ENCODE assay signal across 2 cellular contexts in the genomic region with DNA sequence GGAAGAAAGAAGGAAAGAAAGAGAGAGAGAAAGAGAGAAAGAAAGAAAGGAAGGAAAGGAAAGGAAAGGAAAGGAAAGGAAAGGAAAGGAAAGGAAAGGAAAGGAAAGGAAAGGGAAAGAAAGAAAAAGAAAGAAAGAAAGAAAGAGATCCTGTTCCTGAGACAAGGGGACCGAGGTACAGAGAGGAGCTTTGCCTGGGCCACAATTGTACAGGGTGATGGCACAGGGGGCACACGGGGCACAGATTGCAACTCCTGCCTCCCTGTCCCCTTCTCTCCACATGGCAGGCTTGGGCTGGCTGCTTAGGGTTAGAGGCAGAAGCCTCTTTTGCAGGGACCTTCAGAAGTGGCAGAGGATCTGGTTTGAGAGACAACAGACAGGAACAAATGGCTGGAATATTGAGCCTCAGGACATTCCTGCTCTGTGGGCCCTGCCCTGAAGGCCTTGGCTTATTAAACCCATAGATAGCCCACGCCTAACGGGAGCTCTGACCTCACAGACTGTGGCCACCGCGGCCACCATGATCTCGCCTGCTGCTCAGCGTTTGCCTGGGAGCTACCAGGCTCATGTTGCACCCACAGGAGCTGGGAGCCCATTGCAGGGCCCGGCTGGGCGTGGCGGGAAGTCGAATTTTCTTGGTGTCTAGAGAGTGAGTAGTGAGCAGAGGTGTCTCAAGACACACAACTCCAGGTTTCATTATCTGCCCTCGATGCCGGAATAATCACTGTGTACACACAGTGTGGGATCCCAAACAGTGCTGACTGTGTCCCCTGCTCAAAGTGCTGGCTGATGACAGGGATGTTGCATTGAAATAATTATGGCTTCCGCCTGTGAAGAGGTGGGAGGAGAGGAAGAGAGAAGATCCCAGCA.
TF ChIP-seq lines count a peak whose summit lies in the region.

No MANE protein-coding gene starts in this region.

TF ChIP-seq in A549, 52 proteins besides CTCF, POLR2A, EP300 and RAD21 (continued from another document):
- TF ChIP-seq, protein P1, sequence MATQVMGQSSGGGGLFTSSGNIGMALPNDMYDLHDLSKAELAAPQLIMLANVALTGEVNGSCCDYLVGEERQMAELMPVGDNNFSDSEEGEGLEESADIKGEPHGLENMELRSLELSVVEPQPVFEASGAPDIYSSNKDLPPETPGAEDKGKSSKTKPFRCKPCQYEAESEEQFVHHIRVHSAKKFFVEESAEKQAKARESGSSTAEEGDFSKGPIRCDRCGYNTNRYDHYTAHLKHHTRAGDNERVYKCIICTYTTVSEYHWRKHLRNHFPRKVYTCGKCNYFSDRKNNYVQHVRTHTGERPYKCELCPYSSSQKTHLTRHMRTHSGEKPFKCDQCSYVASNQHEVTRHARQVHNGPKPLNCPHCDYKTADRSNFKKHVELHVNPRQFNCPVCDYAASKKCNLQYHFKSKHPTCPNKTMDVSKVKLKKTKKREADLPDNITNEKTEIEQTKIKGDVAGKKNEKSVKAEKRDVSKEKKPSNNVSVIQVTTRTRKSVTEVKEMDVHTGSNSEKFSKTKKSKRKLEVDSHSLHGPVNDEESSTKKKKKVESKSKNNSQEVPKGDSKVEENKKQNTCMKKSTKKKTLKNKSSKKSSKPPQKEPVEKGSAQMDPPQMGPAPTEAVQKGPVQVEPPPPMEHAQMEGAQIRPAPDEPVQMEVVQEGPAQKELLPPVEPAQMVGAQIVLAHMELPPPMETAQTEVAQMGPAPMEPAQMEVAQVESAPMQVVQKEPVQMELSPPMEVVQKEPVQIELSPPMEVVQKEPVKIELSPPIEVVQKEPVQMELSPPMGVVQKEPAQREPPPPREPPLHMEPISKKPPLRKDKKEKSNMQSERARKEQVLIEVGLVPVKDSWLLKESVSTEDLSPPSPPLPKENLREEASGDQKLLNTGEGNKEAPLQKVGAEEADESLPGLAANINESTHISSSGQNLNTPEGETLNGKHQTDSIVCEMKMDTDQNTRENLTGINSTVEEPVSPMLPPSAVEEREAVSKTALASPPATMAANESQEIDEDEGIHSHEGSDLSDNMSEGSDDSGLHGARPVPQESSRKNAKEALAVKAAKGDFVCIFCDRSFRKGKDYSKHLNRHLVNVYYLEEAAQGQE (IDR thresholded peaks at IDR 0.05): no peak
- TF ChIP-seq, protein P2, sequence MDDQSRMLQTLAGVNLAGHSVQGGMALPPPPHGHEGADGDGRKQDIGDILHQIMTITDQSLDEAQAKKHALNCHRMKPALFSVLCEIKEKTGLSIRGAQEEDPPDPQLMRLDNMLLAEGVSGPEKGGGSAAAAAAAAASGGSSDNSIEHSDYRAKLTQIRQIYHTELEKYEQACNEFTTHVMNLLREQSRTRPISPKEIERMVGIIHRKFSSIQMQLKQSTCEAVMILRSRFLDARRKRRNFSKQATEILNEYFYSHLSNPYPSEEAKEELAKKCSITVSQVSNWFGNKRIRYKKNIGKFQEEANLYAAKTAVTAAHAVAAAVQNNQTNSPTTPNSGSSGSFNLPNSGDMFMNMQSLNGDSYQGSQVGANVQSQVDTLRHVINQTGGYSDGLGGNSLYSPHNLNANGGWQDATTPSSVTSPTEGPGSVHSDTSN (IDR thresholded peaks at IDR 0.05): no peak
- TF ChIP-seq ZFP36 (IDR thresholded peaks at IDR 0.05; ENCODE audit: borderline replicate concordance, partially characterized antibody) (no peak), TFCP2L1 (CRISPR knock-in tag; IDR thresholded peaks at IDR 0.05) (no peak), FOSL2 (IDR thresholded peaks at IDR 0.05) (no peak), FOSL2 (CRISPR knock-in tag; IDR thresholded peaks at IDR 0.05) (no peak), ZC3H11A (IDR thresholded peaks at IDR 0.05) (no peak), FOSB (CRISPR knock-in tag; IDR thresholded peaks at IDR 0.05) (no peak), EHF (CRISPR knock-in tag; IDR thresholded peaks at IDR 0.05) (no peak), RARB (CRISPR knock-in tag; IDR thresholded peaks at IDR 0.05) (no peak)
- TF ChIP-seq, protein P3, sequence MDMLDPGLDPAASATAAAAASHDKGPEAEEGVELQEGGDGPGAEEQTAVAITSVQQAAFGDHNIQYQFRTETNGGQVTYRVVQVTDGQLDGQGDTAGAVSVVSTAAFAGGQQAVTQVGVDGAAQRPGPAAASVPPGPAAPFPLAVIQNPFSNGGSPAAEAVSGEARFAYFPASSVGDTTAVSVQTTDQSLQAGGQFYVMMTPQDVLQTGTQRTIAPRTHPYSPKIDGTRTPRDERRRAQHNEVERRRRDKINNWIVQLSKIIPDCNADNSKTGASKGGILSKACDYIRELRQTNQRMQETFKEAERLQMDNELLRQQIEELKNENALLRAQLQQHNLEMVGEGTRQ (IDR thresholded peaks at IDR 0.05): no peak

TF ChIP-seq in HEK293, 187 proteins besides CTCF, POLR2A, EP300 and RAD21 (continued from another document and continues in another):
- TF ChIP-seq, protein P4, sequence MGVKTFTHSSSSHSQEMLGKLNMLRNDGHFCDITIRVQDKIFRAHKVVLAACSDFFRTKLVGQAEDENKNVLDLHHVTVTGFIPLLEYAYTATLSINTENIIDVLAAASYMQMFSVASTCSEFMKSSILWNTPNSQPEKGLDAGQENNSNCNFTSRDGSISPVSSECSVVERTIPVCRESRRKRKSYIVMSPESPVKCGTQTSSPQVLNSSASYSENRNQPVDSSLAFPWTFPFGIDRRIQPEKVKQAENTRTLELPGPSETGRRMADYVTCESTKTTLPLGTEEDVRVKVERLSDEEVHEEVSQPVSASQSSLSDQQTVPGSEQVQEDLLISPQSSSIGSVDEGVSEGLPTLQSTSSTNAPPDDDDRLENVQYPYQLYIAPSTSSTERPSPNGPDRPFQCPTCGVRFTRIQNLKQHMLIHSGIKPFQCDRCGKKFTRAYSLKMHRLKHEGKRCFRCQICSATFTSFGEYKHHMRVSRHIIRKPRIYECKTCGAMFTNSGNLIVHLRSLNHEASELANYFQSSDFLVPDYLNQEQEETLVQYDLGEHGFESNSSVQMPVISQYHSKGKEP (tag by site-specific recombination; IDR thresholded peaks at IDR 0.05): no peak
- 0 out of 2 replicates have a peak, but pooled peaks have one; percentile 39 for TF ChIP-seq GLIS2 (tag by site-specific recombination; IDR thresholded peaks at IDR 0.05)
- TF ChIP-seq ZNF155 (tag by site-specific recombination; IDR thresholded peaks at IDR 0.05): no peak
- TF ChIP-seq ZNF776 (tag by site-specific recombination; IDR thresholded peaks at IDR 0.05; ENCODE audit: borderline replicate concordance): no peak
- TF ChIP-seq, protein P5, sequence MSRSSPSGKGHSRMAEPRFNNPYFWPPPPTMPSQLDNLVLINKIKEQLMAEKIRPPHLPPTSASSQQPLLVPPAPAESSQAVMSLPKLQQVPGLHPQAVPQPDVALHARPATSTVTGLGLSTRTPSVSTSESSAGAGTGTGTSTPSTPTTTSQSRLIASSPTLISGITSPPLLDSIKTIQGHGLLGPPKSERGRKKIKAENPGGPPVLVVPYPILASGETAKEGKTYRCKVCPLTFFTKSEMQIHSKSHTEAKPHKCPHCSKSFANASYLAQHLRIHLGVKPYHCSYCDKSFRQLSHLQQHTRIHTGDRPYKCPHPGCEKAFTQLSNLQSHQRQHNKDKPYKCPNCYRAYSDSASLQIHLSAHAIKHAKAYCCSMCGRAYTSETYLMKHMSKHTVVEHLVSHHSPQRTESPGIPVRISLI (tag by site-specific recombination; IDR thresholded peaks at IDR 0.05): no peak
- no peak for TF ChIP-seq GLI4 (tag by site-specific recombination; IDR thresholded peaks at IDR 0.05)
- no peak for TF ChIP-seq GLI2 (tag by site-specific recombination; IDR thresholded peaks at IDR 0.05; ENCODE audit: borderline replicate concordance, low read depth)
- TF ChIP-seq TRIM28 (IDR thresholded peaks at IDR 0.05; ENCODE audit: borderline replicate concordance, low read length): no peak
- TF ChIP-seq KLF1 (tag by site-specific recombination; IDR thresholded peaks at IDR 0.05): 0 out of 2 replicates have a peak, but pooled peaks have one; percentile 11
- TF ChIP-seq ZNF302 (tag by site-specific recombination; IDR thresholded peaks at IDR 0.05; ENCODE audit: low read depth): no peak
- no peak for TF ChIP-seq ZNF37A (tag by site-specific recombination; IDR thresholded peaks at IDR 0.05)
- TF ChIP-seq, protein P6, sequence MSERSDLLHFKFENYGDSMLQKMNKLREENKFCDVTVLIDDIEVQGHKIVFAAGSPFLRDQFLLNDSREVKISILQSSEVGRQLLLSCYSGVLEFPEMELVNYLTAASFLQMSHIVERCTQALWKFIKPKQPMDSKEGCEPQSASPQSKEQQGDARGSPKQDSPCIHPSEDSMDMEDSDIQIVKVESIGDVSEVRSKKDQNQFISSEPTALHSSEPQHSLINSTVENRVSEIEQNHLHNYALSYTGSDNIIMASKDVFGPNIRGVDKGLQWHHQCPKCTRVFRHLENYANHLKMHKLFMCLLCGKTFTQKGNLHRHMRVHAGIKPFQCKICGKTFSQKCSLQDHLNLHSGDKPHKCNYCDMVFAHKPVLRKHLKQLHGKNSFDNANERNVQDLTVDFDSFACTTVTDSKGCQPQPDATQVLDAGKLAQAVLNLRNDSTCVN (tag by site-specific recombination; optimal IDR thresholded peaks at IDR 0.05): no peak
- TF ChIP-seq ZNF211 (tag by site-specific recombination; IDR thresholded peaks at IDR 0.05; ENCODE audit: low read depth): no peak
- no peak for TF ChIP-seq ZNF621 (tag by site-specific recombination; IDR thresholded peaks at IDR 0.05)
- TF ChIP-seq, protein P7, sequence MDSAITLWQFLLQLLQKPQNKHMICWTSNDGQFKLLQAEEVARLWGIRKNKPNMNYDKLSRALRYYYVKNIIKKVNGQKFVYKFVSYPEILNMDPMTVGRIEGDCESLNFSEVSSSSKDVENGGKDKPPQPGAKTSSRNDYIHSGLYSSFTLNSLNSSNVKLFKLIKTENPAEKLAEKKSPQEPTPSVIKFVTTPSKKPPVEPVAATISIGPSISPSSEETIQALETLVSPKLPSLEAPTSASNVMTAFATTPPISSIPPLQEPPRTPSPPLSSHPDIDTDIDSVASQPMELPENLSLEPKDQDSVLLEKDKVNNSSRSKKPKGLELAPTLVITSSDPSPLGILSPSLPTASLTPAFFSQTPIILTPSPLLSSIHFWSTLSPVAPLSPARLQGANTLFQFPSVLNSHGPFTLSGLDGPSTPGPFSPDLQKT (IDR thresholded peaks at IDR 0.05; ENCODE audit: borderline replicate concordance, low read depth, low read length): no peak
- TF ChIP-seq SALL2 (tag by site-specific recombination; IDR thresholded peaks at IDR 0.05; ENCODE audit: borderline replicate concordance): no peak
- TF ChIP-seq OVOL3 (tag by site-specific recombination; IDR thresholded peaks at IDR 0.05): no peak
- TF ChIP-seq KLF9 (tag by site-specific recombination; IDR thresholded peaks at IDR 0.05; ENCODE audit: low read depth): peak; percentile 69
- TF ChIP-seq HOXC10 (CRISPR knock-in tag; IDR thresholded peaks at IDR 0.05): no peak
- TF ChIP-seq ZNF529 (tag by site-specific recombination; IDR thresholded peaks at IDR 0.05; ENCODE audit: insufficient replicate concordance): no peak
- no peak for TF ChIP-seq WT1 (tag by site-specific recombination; IDR thresholded peaks at IDR 0.05)
- no peak for TF ChIP-seq TCF7L2 (IDR thresholded peaks at IDR 0.05; ENCODE audit: borderline replicate concordance, low read depth, low read length)
- TF ChIP-seq ZNF837 (tag by site-specific recombination; IDR thresholded peaks at IDR 0.05): no peak
- no peak for TF ChIP-seq ZNF311 (tag by site-specific recombination; IDR thresholded peaks at IDR 0.05; ENCODE audit: borderline replicate concordance)
- no peak for TF ChIP-seq ZNF19 (tag by site-specific recombination; IDR thresholded peaks at IDR 0.05; ENCODE audit: low read depth)
- no peak for TF ChIP-seq ZNF48 (tag by site-specific recombination; IDR thresholded peaks at IDR 0.05)
- TF ChIP-seq ZBTB7A (tag by site-specific recombination; IDR thresholded peaks at IDR 0.05; ENCODE audit: low read depth): no peak
- TF ChIP-seq ZNF530 (tag by site-specific recombination; IDR thresholded peaks at IDR 0.05; ENCODE audit: low read depth): no peak
- no peak for TF ChIP-seq ZFP37 (tag by site-specific recombination; IDR thresholded peaks at IDR 0.05)
- TF ChIP-seq ZNF585B (tag by site-specific recombination; IDR thresholded peaks at IDR 0.05): no peak
- TF ChIP-seq BCL11A (tag by site-specific recombination; IDR thresholded peaks at IDR 0.05; ENCODE audit: low read depth): no peak
- TF ChIP-seq ZNF16 (tag by site-specific recombination; IDR thresholded peaks at IDR 0.05; ENCODE audit: low read depth): no peak
- TF ChIP-seq ZFP3 (tag by site-specific recombination; IDR thresholded peaks at IDR 0.05; ENCODE audit: low read depth): no peak
- TF ChIP-seq ZNF157 (tag by site-specific recombination; IDR thresholded peaks at IDR 0.05): no peak
- TF ChIP-seq, protein P8, sequence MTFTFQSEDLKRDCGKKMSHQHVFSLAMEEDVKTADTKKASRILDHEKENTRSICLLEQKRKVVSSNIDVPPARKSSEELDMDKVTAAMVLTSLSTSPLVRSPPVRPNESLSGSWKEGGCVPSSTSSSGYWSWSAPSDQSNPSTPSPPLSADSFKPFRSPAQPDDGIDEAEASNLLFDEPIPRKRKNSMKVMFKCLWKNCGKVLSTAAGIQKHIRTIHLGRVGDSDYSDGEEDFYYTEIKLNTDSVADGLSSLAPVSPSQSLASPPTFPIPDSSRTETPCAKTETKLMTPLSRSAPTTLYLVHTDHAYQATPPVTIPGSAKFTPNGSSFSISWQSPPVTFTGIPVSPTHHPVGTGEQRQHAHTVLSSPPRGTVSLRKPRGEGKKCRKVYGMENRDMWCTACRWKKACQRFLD (tag by site-specific recombination; IDR thresholded peaks at IDR 0.05): no peak
- peak; percentile 37; the same call in 1 of the 2 replicates for TF ChIP-seq KLF7 (tag by site-specific recombination; IDR thresholded peaks at IDR 0.05; ENCODE audit: borderline replicate concordance)
- TF ChIP-seq, protein P9, sequence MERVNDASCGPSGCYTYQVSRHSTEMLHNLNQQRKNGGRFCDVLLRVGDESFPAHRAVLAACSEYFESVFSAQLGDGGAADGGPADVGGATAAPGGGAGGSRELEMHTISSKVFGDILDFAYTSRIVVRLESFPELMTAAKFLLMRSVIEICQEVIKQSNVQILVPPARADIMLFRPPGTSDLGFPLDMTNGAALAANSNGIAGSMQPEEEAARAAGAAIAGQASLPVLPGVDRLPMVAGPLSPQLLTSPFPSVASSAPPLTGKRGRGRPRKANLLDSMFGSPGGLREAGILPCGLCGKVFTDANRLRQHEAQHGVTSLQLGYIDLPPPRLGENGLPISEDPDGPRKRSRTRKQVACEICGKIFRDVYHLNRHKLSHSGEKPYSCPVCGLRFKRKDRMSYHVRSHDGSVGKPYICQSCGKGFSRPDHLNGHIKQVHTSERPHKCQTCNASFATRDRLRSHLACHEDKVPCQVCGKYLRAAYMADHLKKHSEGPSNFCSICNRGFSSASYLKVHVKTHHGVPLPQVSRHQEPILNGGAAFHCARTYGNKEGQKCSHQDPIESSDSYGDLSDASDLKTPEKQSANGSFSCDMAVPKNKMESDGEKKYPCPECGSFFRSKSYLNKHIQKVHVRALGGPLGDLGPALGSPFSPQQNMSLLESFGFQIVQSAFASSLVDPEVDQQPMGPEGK (tag by site-specific recombination; IDR thresholded peaks at IDR 0.05): no peak
- TF ChIP-seq ZNF169 (tag by site-specific recombination; IDR thresholded peaks at IDR 0.05): no peak
- TF ChIP-seq KLF8 (tag by site-specific recombination; IDR thresholded peaks at IDR 0.05): no peak
- no peak for TF ChIP-seq ZNF560 (tag by site-specific recombination; IDR thresholded peaks at IDR 0.05; ENCODE audit: borderline replicate concordance)
